ENCODE assay signal across 28 cellular contexts in the genomic region with DNA sequence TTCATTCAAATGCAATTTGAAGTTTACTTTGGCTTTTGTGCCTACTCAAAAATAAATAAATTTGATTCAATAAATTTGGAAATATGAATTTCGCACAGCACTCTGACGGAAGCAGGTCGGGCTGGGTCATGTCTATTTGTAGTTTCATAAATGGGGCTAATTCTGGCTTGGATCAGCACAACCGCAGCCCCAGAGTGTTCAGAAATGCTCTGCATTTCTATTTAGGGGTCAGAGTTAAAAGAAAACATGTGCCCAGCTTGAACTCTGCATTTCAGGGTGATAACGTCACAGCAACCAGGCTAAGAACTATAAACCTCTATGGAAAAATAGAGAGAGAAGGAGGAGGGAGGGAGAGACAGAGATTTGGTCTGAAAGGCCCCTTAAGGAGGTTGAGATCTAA.
DNase-seq lines count a peak whose midpoint lies in the region; ATAC-seq and TF ChIP-seq lines count a peak whose summit lies in the region.
"Had no signal": no experiment of that assay in that cellular context is flagged by ENCODE, and none has a peak within 500 bp of the region (broad histone marks: within the 10 kb centered on the region; RNA-seq: fewer than 3 reads in every experiment).

No MANE protein-coding gene starts in this region.

- TF ChIP-seq POLR2A in tibial nerve (IDR thresholded peaks at IDR 0.05) = no peak

- H3K36me3 ChIP-seq in tibial nerve = no peaks in the 10 kb centered on the region
- H3K36me3 ChIP-seq: suprapubic skin had no signal

- peak in 1 of 2 donors; percentile 69 for TF ChIP-seq EP300 in tibial nerve (IDR thresholded peaks at IDR 0.05)

- 20 to 27% methylated on average over 5 of the region's 5 CpGs for WGBS in tibial nerve, 2 donors

- peak; percentile 36 for DNase-seq in HFF-Myc (ENCODE audit: extremely low read depth, low read depth)
- peak; percentile 5 for DNase-seq in brain pericyte (ENCODE audit: low read depth, low spot score)
- DNase-seq in kidney tubule cell (ENCODE audit: low spot score) = peak; percentile 2
- DNase-seq in tibial nerve (ENCODE audit: low spot score in 2 of 2) = peak; percentile 12 to 15
- no peak for DNase-seq in GM20000 (ENCODE audit: low spot score)
- no peak for DNase-seq in NCI-H128 (lab: John Stamatoyannopoulos, UW; ENCODE audit: unreplicated experiment)
- DNase-seq: ACHN; activated CD4-positive, CD25-positive, alpha-beta regulatory T cell; activated CD8-positive, alpha-beta memory T cell treated with anti-CD3 and anti-CD28 coated beads, Interleukin-2, amount 10 ng/mL, durations not matched to agents 7 days and 5 days; activated gamma-delta T cell treated with Interleukin-2 at 50 U/mL for 16 hours; activated naive CD8-positive, alpha-beta T cell treated with anti-CD3 and anti-CD28 coated beads, Interleukin-2, amount 10 ng/mL, durations not matched to agents 7 days and 5 days; activated T-cell treated with anti-CD3 and anti-CD28 coated beads, Interleukin-2, amount 50 U/mL, for 4 hours; cerebellar nuclear complex; DMS153; glutamatergic neuron; HCEC 1CT; natural killer cell; NCI-H1436; NCI-H2081 treated with DMSO at 0.1 percent for 48 hours; NCI-H226; NCI-H526 treated with DMSO at 0.1 percent for 48 hours; PC-9; Right ventricle myocardium superior; T-helper 17 cell had no signal

- H3K9me3 ChIP-seq in tibial nerve = peaks cover 0 to under 1% (median 0%) of the 10 kb centered on the region in 4 donors
- H3K9me3 ChIP-seq: suprapubic skin had no signal

- ATAC-seq in HG03460 (IDR thresholded peaks at IDR 0.05; ENCODE audit: unreplicated experiment) = no peak
- ATAC-seq: activated CD8-positive, alpha-beta memory T cell treated with anti-CD3 and anti-CD28 coated beads, Interleukin-2, amount 10 ng/mL, durations not matched to agents 7 days and 5 days; activated T-cell treated with anti-CD3 and anti-CD28 coated beads, Interleukin-2, amount 50 U/mL, for 4 hours; natural killer cell; stimulated activated memory B cell treated with anti-CD40 and anti-IgM and Interleukin-4, amounts not matched to agents 10 μg/mL and 1 μg/mL and 100 μg/mL, for 72 hours; T-helper 17 cell had no signal

- H3K27me3 ChIP-seq in tibial nerve = no peaks in the 10 kb centered on the region
- H3K27me3 ChIP-seq: suprapubic skin had no signal

- TF ChIP-seq CTCF in HFF-Myc (IDR thresholded peaks at IDR 0.05; ENCODE audit: low read depth, low read length, missing control alignments) = no peak
- no peak for TF ChIP-seq CTCF in tibial nerve (IDR thresholded peaks at IDR 0.05)
- TF ChIP-seq CTCF in GM20000 (IDR thresholded peaks at IDR 0.05; ENCODE audit: extremely low read depth, missing control alignments) = no peak

- no peak overlapping the region for H3K27ac ChIP-seq in tibial nerve
- H3K27ac ChIP-seq: PC-9, suprapubic skin had no signal

- no peak overlapping the region for H3K4me3 ChIP-seq in HFF-Myc (replicated peaks; ENCODE audit: low read depth, low read length)
- no peak overlapping the region for H3K4me3 ChIP-seq in tibial nerve
- H3K4me3 ChIP-seq: lung, PC-9, suprapubic skin had no signal

- H3K4me1 ChIP-seq in tibial nerve = peaks cover 0 to 16% (median 0%) of the 10 kb centered on the region in 4 donors
- H3K4me1 ChIP-seq: suprapubic skin had no signal

Comparison
In these comparisons a context has a peak if more than half of its experiments do, and no peak if none do; other contexts are left out.
1. DNase-seq: peak in HFF-Myc (single experiment), brain pericyte (single experiment), kidney tubule cell (single experiment) and tibial nerve (2 of 2); none in GM20000 (single experiment) and NCI-H128 (single experiment).